9 cellular contexts compared by ENCODE assay signal in the genomic region with DNA sequence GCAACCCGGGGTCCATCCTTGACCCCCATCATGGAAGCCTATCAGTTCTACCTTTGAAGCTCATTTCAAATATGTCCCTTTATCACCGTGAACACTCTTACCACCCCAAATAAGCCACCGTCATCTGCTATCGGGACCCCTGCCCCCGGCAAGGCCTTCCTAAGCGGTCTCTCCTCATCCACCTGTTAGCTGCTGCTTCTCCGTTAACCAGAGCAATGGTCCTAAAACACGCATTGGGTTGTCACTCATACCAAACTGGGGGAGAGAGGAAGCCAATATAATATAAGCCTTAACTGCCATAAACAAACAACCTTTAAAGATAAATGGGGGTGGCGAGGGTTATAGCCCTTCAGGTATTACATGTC. TPM values are rescaled to one million over a fixed set of nuclear protein-coding genes. Genes with fewer than 3 reads are reported as not detected.
DNase-seq lines count a peak whose midpoint lies in the region; ATAC-seq, FAIRE-seq and TF ChIP-seq lines count a peak whose summit lies in the region.
"Had no signal": no experiment of that assay in that cellular context is flagged by ENCODE, and none has a peak within 500 bp of the region (broad histone marks: within the 10 kb centered on the region; RNA-seq: fewer than 3 reads in every experiment).

No MANE protein-coding gene starts in this region.

- H3K4me1 ChIP-seq in CD4-positive, alpha-beta memory T cell (ENCODE audit: insufficient read depth, low read length): peaks cover 67% of the 10 kb centered on the region
- peaks cover 10% of the 10 kb centered on the region for H3K4me1 ChIP-seq in endothelial cell of umbilical vein (ENCODE audit: control insufficient read depth, extremely low read depth, insufficient read depth, low read length)
- peaks cover 19% of the 10 kb centered on the region for H3K4me1 ChIP-seq in osteoblast (ENCODE audit: insufficient read depth, low read length)

- no peak for FAIRE-seq in endothelial cell of umbilical vein (lab: Jason Lieb, UNC)

- POLR2A ChIA-PET in CD4-positive, alpha-beta memory T cell (lab: Charles Lee; ENCODE audit: partially characterized antibody): interaction anchor here (0.6 to 6.4 kb wide), 12 partner anchors 10 to 222 kb away, joined by 3 to 48 read pairs (median 6); a partner anchor contains a TSS
- POLR2A ChIA-PET in endothelial cell of umbilical vein (lab: Charles Lee): no interaction called here

- H2AFZ ChIP-seq in endothelial cell of umbilical vein (ENCODE audit: low read depth, low read length) (peak overlapping the region; percentile 98), osteoblast (ENCODE audit: low read length) (peak overlapping the region; percentile 99)

- no peaks in the 10 kb centered on the region for H3K9me3 Mint-ChIP-seq in CD4-positive, alpha-beta memory T cell
- H3K9me3 Mint-ChIP-seq: stimulated activated naive CD8-positive, alpha-beta T cell treated with anti-CD3 and anti-CD28 coated beads, Interleukin-15, Interleukin-2, amounts not matched to agents 100 ng/mL and 50 ng/mL, for 24 hours had no signal

- DNase-seq in CD4-positive, alpha-beta memory T cell: peak in 4 of 5 donors; percentile 11 to 22 (median 17)
- DNase-seq in LNCaP clone FGC (ENCODE audit: low read depth): no peak
- DNase-seq in endothelial cell of umbilical vein (ENCODE audit: low read depth, low spot score): peak; percentile 32
- no peak for DNase-seq in osteoblast (ENCODE audit: insufficient read length, low spot score, missing footprints)
- DNase-seq in activated T-cell treated with anti-CD3 and anti-CD28 coated beads, Interleukin-2, amount 50 U/mL, for 48 hours: no peak
- no peak for DNase-seq in DMS153 (lab: John Stamatoyannopoulos, UW)

- dilution Hi-C loops in endothelial cell of umbilical vein (cut with MboI; ENCODE audit: extremely low pct_ligation_motif_present, low sequenced_read_pairs): no loop called here

- peak overlapping the region; percentile 90 for H3K4me2 ChIP-seq in endothelial cell of umbilical vein (ENCODE audit: insufficient read depth, low read length)
- peak overlapping the region; percentile 94 for H3K4me2 ChIP-seq in osteoblast (ENCODE audit: insufficient read depth, low read length)

- no peaks in the 10 kb centered on the region for H3K9me1 ChIP-seq in endothelial cell of umbilical vein (replicated peaks; ENCODE audit: control insufficient read depth, extremely low read depth, insufficient read depth, low read length)

- H3K9ac ChIP-seq in endothelial cell of umbilical vein (replicated peaks; ENCODE audit: extremely low read depth, insufficient read depth, low read length): peak overlapping the region; percentile 99

- H3K79me2 ChIP-seq in endothelial cell of umbilical vein (ENCODE audit: control insufficient read depth, insufficient read depth, low read length) (peaks cover 29% of the 10 kb centered on the region), osteoblast (ENCODE audit: insufficient read depth, low read length) (peaks cover 36% of the 10 kb centered on the region)

- no peak overlapping the region for H3K4me3 Mint-ChIP-seq in CD4-positive, alpha-beta memory T cell
- H3K4me3 Mint-ChIP-seq: stimulated activated naive CD8-positive, alpha-beta T cell treated with anti-CD3 and anti-CD28 coated beads, Interleukin-15, Interleukin-2, amounts not matched to agents 100 ng/mL and 50 ng/mL, for 24 hours had no signal

- no peaks in the 10 kb centered on the region for H3K27me3 Mint-ChIP-seq in CD4-positive, alpha-beta memory T cell
- H3K27me3 Mint-ChIP-seq: stimulated activated naive CD8-positive, alpha-beta T cell treated with anti-CD3 and anti-CD28 coated beads, Interleukin-15, Interleukin-2, amounts not matched to agents 100 ng/mL and 50 ng/mL, for 24 hours had no signal

- H4K20me1 ChIP-seq in endothelial cell of umbilical vein (replicated peaks; ENCODE audit: control insufficient read depth, extremely low read depth, insufficient read depth, low read length) (no peaks in the 10 kb centered on the region), osteoblast (ENCODE audit: insufficient read depth, low read length) (no peaks in the 10 kb centered on the region)

- no peak overlapping the region for H3K27ac Mint-ChIP-seq in CD4-positive, alpha-beta memory T cell

- CTCF ChIA-PET in CD4-positive, alpha-beta memory T cell (lab: Charles Lee; ENCODE audit: partially characterized antibody): interaction anchor here (1.2 to 11.3 kb wide), 9 partner anchors 12 to 100 kb away, joined by 4 to 171 read pairs (median 16); a partner anchor contains a TSS
- CTCF ChIA-PET in endothelial cell of umbilical vein (lab: Charles Lee): interaction anchor here (1.4 to 2.8 kb wide), 8 partner anchors 11 to 344 kb away, joined by 3 to 66 read pairs (median 14); a partner anchor contains a TSS

- ATAC-seq in HG02840 (IDR thresholded peaks at IDR 0.05; ENCODE audit: low FRiP score, unreplicated experiment) (no peak), GM18498 (IDR thresholded peaks at IDR 0.05; ENCODE audit: unreplicated experiment) (no peak)

- intact Hi-C loops in CD4-positive, alpha-beta memory T cell (cut with micrococcal nuclease): loop anchor here (1.0 to 10.0 kb wide), 13 partner anchors 12 to 1353 kb away; a partner anchor contains a TSS
- intact Hi-C loops in endothelial cell of umbilical vein (cut with micrococcal nuclease): loop anchor here (1.0 to 2.0 kb wide), 8 partner anchors 12 to 710 kb away; a partner anchor contains a TSS

- peak overlapping the region; percentile 99 for H3K27ac ChIP-seq in CD4-positive, alpha-beta memory T cell (ENCODE audit: low read depth, low read length)
- H3K27ac ChIP-seq in endothelial cell of umbilical vein (ENCODE audit: insufficient read depth, low read depth, low read length) (peak overlapping the region; percentile 76), osteoblast (ENCODE audit: low read depth, low read length) (peak overlapping the region; percentile 91)

- H3K36me3 ChIP-seq in CD4-positive, alpha-beta memory T cell (ENCODE audit: insufficient read depth, low read length): peaks cover 13% of the 10 kb centered on the region
- H3K36me3 ChIP-seq in endothelial cell of umbilical vein (ENCODE audit: control insufficient read depth in 2 of 2, extremely low read depth in 1 of 2, insufficient read depth in 2 of 2, low read length in 2 of 2) (peaks cover 2 to 4% of the 10 kb centered on the region in 2 experiments), osteoblast (ENCODE audit: insufficient read depth, low read length) (peaks cover 10% of the 10 kb centered on the region)

- H3K9me3 ChIP-seq in CD4-positive, alpha-beta memory T cell (ENCODE audit: control insufficient read depth in 1 of 2, low read length in 2 of 2): no peaks in the 10 kb centered on the region
- H3K9me3 ChIP-seq in endothelial cell of umbilical vein (replicated peaks; ENCODE audit: control insufficient read depth, insufficient read depth, low read length) (no peaks in the 10 kb centered on the region), osteoblast (ENCODE audit: low read depth, low read length) (no peaks in the 10 kb centered on the region)

- no peak for TF ChIP-seq POLR2A in endothelial cell of umbilical vein (IDR thresholded peaks at IDR 0.05; ENCODE audit: low read depth, low read length)

- BruUV-seq in endothelial cell of umbilical vein (replicated peaks; lab: Mats Ljungman, UMichigan): no TSS peak

- peak overlapping the region; percentile 61 to 85 for H3K4me3 ChIP-seq in CD4-positive, alpha-beta memory T cell (ENCODE audit: low read length in 2 of 2)
- H3K4me3 ChIP-seq in LNCaP clone FGC (ENCODE audit: low read depth, low read length) (peak overlapping the region; percentile 93), endothelial cell of umbilical vein (replicated peaks in 1 of 3; ENCODE audit: insufficient read depth in 1 of 3, low read depth in 1 of 3, low read length in 3 of 3) (peak overlapping the region; percentile 59 to 95 (median 87)), osteoblast (ENCODE audit: insufficient read depth, low read length) (peak overlapping the region; percentile 95)

- no peaks in the 10 kb centered on the region for H3K27me3 ChIP-seq in CD4-positive, alpha-beta memory T cell (ENCODE audit: insufficient read depth, low read length)
- peaks cover 0 to 2% of the 10 kb centered on the region in 2 experiments for H3K27me3 ChIP-seq in endothelial cell of umbilical vein (ENCODE audit: control insufficient read depth in 2 of 2, insufficient read depth in 2 of 2, low read length in 2 of 2)
- no peaks in the 10 kb centered on the region for H3K27me3 ChIP-seq in osteoblast (ENCODE audit: insufficient read depth, low read length)

- TF ChIP-seq CTCF in LNCaP clone FGC (IDR thresholded peaks at IDR 0.05; ENCODE audit: control insufficient read depth, extremely low read depth, insufficient read depth) (no peak), endothelial cell of umbilical vein (IDR thresholded peaks at IDR 0.05; ENCODE audit: extremely low read depth in 1 of 2, insufficient read depth in 1 of 2, low read depth in 1 of 2, low read length in 2 of 2) (no peak), osteoblast (IDR thresholded peaks at IDR 0.05; ENCODE audit: extremely low read depth, low read depth, low read length) (no peak)

- peaks cover 12 to 24% of the 10 kb centered on the region in 2 donors for H3K36me3 Mint-ChIP-seq in CD4-positive, alpha-beta memory T cell

- H3K4me1 Mint-ChIP-seq in CD4-positive, alpha-beta memory T cell: peaks cover 41 to 53% (median 42%) of the 10 kb centered on the region in 4 donors

RNA-seq across cellular contexts. Expression of a gene that starts 0.7 kb away (rescaled TPM):
- 10 to 100 TPM; 46.9 to 47.0 TPM for total RNA-seq in CD4-positive, alpha-beta memory T cell
- polyA plus RNA-seq in CD4-positive, alpha-beta memory T cell: 10 to 100 TPM; 62.2 to 68.7 TPM
- total RNA-seq in endothelial cell of umbilical vein: 39.5 and 41.9 TPM in 2 replicates
- 9.7 and 15.8 TPM in 2 replicates for polyA plus RNA-seq in endothelial cell of umbilical vein
- polyA plus RNA-seq in endothelial cell of umbilical vein (2011; cell fraction: cytosol; rRNA removed): 24.9 and 26.5 TPM in 2 replicates
- 15.0 and 24.7 TPM in 2 replicates for polyA plus RNA-seq in endothelial cell of umbilical vein (2011; cell fraction: nucleus; rRNA removed)
- 35.2 and 55.9 TPM in 2 replicates for polyA plus RNA-seq in endothelial cell of umbilical vein (2012)
- 12.7 and 15.6 TPM in 2 replicates for polyA minus RNA-seq in endothelial cell of umbilical vein
- 40.2 TPM for polyA minus RNA-seq in endothelial cell of umbilical vein (2011; cell fraction: cytosol; rRNA and poly(A)+ RNA removed)
- 14.1 and 16.3 TPM in 2 replicates for polyA minus RNA-seq in endothelial cell of umbilical vein (2011; cell fraction: nucleus; rRNA and poly(A)+ RNA removed)
- total RNA-seq in osteoblast: 79.0 and 81.8 TPM in 2 replicates

RNA-seq across cellular contexts. Expression of a gene that starts 12.5 kb away (rescaled TPM):
- 10 to 100 TPM; 18.4 to 20.2 TPM for total RNA-seq in CD4-positive, alpha-beta memory T cell
- 1 to 10 TPM; 2.8 to 7.0 TPM for polyA plus RNA-seq in CD4-positive, alpha-beta memory T cell
- total RNA-seq in endothelial cell of umbilical vein: 4.3 and 4.5 TPM in 2 replicates
- 1.0 and 1.3 TPM in 2 replicates for polyA plus RNA-seq in endothelial cell of umbilical vein
- polyA plus RNA-seq in endothelial cell of umbilical vein (2011; cell fraction: cytosol; rRNA removed): 0.97 and 1.0 TPM in 2 replicates
- 5.7 and 7.5 TPM in 2 replicates for polyA plus RNA-seq in endothelial cell of umbilical vein (2011; cell fraction: nucleus; rRNA removed)
- polyA plus RNA-seq in endothelial cell of umbilical vein (2012): 1.6 and 1.7 TPM in 2 replicates
- 3.9 and 4.4 TPM in 2 replicates for polyA minus RNA-seq in endothelial cell of umbilical vein
- 0.51 TPM for polyA minus RNA-seq in endothelial cell of umbilical vein (2011; cell fraction: cytosol; rRNA and poly(A)+ RNA removed)
- polyA minus RNA-seq in endothelial cell of umbilical vein (2011; cell fraction: nucleus; rRNA and poly(A)+ RNA removed): 18.1 and 18.4 TPM in 2 replicates
- total RNA-seq in osteoblast: 14.1 TPM in 2 replicates

Comparison
In these comparisons a context has a peak if more than half of its experiments do, and no peak if none do; other contexts are left out.
1. DNase-seq: peak in CD4-positive, alpha-beta memory T cell (4 of 5) and endothelial cell of umbilical vein (single experiment); none in LNCaP clone FGC (single experiment), osteoblast (single experiment), activated T-cell treated with anti-CD3 and anti-CD28 coated beads, Interleukin-2, amount 50 U/mL, for 48 hours (0 of 2) and DMS153 (single experiment).
2. Peak in every context shown above with its lines, with median percentiles within 50 percentile points of each other: H3K27ac ChIP-seq and H3K4me3 ChIP-seq.